1 cellular context compared by ENCODE assay signal in the genomic region with DNA sequence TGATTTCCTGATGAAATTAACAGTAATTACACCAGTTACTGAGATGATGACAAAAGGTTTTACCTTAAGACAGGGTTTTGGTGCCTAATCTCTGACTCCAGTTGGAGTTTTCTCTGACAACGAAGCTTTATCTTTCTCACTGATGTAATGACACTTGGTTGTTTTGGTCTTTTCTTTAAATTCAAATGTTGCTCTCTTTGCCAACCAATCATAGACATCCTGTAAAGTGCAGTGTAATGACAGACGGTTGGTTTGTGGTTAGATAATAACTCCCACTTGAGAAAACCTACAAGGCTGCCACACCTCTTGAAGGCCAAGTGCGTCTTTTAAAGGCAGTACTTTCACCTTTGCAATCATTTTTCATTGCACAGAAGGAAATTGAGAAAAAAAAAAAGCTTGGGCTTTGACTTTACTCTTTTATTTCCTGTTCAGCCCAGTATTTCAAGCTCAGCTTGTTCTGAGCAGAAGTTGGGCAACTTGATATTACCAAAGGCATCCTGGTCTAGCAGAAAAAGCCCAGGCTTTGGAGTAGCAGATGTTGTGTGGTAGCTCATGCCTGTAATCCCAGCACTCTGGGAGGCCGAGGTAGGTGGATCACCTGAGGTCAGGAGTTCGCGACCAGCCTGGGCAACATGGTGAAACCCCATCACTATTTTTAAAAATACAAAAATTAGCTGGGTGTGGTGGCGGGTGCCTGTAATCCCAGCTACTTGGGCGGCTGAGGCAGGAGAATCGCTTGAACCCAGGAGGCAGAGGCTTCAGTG.
TF ChIP-seq lines count a peak whose summit lies in the region.

No MANE protein-coding gene starts in this region.

TF ChIP-seq in K562, 482 proteins besides CTCF, POLR2A, EP300 and RAD21 (continued from another document and continues in another):
- TF ChIP-seq, protein P1, sequence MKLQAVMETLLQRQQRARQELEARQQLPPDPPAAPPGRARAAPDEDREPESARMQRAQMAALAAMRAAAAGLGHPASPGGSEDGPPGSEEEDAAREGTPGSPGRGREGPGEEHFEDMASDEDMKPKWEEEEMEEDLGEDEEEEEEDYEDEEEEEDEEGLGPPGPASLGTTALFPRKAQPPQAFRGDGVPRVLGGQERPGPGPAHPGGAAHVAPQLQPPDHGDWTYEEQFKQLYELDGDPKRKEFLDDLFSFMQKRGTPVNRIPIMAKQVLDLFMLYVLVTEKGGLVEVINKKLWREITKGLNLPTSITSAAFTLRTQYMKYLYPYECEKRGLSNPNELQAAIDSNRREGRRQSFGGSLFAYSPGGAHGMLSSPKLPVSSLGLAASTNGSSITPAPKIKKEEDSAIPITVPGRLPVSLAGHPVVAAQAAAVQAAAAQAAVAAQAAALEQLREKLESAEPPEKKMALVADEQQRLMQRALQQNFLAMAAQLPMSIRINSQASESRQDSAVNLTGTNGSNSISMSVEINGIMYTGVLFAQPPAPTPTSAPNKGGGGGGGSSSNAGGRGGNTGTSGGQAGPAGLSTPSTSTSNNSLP (IDR thresholded peaks at IDR 0.05; ENCODE audit: borderline replicate concordance, low read depth, low read length) = peak; percentile 90
- TF ChIP-seq, protein P2, sequence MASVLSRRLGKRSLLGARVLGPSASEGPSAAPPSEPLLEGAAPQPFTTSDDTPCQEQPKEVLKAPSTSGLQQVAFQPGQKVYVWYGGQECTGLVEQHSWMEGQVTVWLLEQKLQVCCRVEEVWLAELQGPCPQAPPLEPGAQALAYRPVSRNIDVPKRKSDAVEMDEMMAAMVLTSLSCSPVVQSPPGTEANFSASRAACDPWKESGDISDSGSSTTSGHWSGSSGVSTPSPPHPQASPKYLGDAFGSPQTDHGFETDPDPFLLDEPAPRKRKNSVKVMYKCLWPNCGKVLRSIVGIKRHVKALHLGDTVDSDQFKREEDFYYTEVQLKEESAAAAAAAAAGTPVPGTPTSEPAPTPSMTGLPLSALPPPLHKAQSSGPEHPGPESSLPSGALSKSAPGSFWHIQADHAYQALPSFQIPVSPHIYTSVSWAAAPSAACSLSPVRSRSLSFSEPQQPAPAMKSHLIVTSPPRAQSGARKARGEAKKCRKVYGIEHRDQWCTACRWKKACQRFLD (CRISPR knock-in tag; IDR thresholded peaks at IDR 0.05) = peak; percentile 76; the same call in 1 of the 2 replicates
- TF ChIP-seq, protein P3, sequence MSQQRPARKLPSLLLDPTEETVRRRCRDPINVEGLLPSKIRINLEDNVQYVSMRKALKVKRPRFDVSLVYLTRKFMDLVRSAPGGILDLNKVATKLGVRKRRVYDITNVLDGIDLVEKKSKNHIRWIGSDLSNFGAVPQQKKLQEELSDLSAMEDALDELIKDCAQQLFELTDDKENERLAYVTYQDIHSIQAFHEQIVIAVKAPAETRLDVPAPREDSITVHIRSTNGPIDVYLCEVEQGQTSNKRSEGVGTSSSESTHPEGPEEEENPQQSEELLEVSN (IDR thresholded peaks at IDR 0.05; ENCODE audit: borderline replicate concordance in 1 of 2, extremely low read depth in 1 of 2, insufficient read depth in 1 of 2, insufficient read length in 1 of 2, low read depth in 1 of 2, low read length in 1 of 2, poor library complexity in 1 of 2, severe bottlenecking in 1 of 2) = no peak
- TF ChIP-seq ZNF133 (CRISPR knock-in tag; IDR thresholded peaks at IDR 0.05) (peak; percentile 5; the same call in 1 of the 2 replicates), FOXP1 (CRISPR knock-in tag; IDR thresholded peaks at IDR 0.05) (peak; percentile 56; the same call in 1 of the 2 replicates), ZFP1 (CRISPR knock-in tag; IDR thresholded peaks at IDR 0.05) (peak; percentile 65), ZNF41 (CRISPR knock-in tag; conservative IDR thresholded peaks at IDR 0.05) (peak; percentile 60; the same call in 1 of the 2 replicates), MYBL2 (IDR thresholded peaks at IDR 0.05; ENCODE audit: low read depth) (peak; percentile 100), MYBL2 (CRISPR knock-in tag; IDR thresholded peaks at IDR 0.05; ENCODE audit: borderline replicate concordance) (no peak; the same call in 1 of the 2 replicates), HSF4 (CRISPR knock-in tag; IDR thresholded peaks at IDR 0.05; ENCODE audit: borderline replicate concordance) (peak; percentile 11; the same call in 1 of the 2 replicates), ZNF165 (CRISPR knock-in tag; IDR thresholded peaks at IDR 0.05; ENCODE audit: borderline replicate concordance) (0 out of 2 replicates have a peak, but pooled peaks have one; percentile 61), RUNX1 (IDR thresholded peaks at IDR 0.05; ENCODE audit: low read depth) (no peak), ZNF431 (CRISPR knock-in tag; IDR thresholded peaks at IDR 0.05) (peak; percentile 69; the same call in 1 of the 2 replicates), KLF1 (tag; IDR thresholded peaks at IDR 0.05) (peak; percentile 59; the same call in 1 of the 2 replicates), GATA2 (CRISPR knock-in tag; IDR thresholded peaks at IDR 0.05) (peak; percentile 79), NR2F6 (CRISPR knock-in tag; IDR thresholded peaks at IDR 0.05) (0 out of 2 replicates have a peak, but pooled peaks have one; percentile 65), ZEB2 (IDR thresholded peaks at IDR 0.05) (peak; percentile 97), CREM (IDR thresholded peaks at IDR 0.05; ENCODE audit: low read depth) (peak; percentile 89), TEAD4 (IDR thresholded peaks at IDR 0.05; ENCODE audit: low read length) (peak; percentile 95), TEAD4 (CRISPR knock-in tag; IDR thresholded peaks at IDR 0.05; ENCODE audit: borderline replicate concordance) (no peak), ZNF263 (CRISPR knock-in tag; IDR thresholded peaks at IDR 0.05; ENCODE audit: borderline replicate concordance) (no peak), TCF3 (CRISPR knock-in tag; IDR thresholded peaks at IDR 0.05) (peak; percentile 95), MYC (IDR thresholded peaks at IDR 0.05; ENCODE audit: low read depth, low read length) (peak; percentile 73), MYC (CRISPR knock-in tag; IDR thresholded peaks at IDR 0.05; ENCODE audit: borderline replicate concordance, low read depth) (0 out of 2 replicates have a peak, but pooled peaks have one; percentile 45), LCOR (CRISPR knock-in tag; IDR thresholded peaks at IDR 0.05) (peak; percentile 98), PHF20 (IDR thresholded peaks at IDR 0.05; ENCODE audit: partially characterized antibody) (no peak), GTF2A2 (tag; IDR thresholded peaks at IDR 0.05) (0 out of 2 replicates have a peak, but pooled peaks have one; percentile 34), RBM25 (IDR thresholded peaks at IDR 0.05; ENCODE audit: low read depth, low read length, severe bottlenecking) (peak; percentile 77), ZNF324 (CRISPR knock-in tag; IDR thresholded peaks at IDR 0.05) (no peak), CXXC5 (CRISPR knock-in tag; IDR thresholded peaks at IDR 0.05) (peak; percentile 98), MED1 (CRISPR knock-in tag; IDR thresholded peaks at IDR 0.05; ENCODE audit: borderline replicate concordance) (no peak), SMARCE1 (IDR thresholded peaks at IDR 0.05) (peak; percentile 93), ETS2 (tag; IDR thresholded peaks at IDR 0.05; ENCODE audit: borderline replicate concordance, poor library complexity, severe bottlenecking) (no peak), RFX1 (IDR thresholded peaks at IDR 0.05) (0 out of 2 replicates have a peak, but pooled peaks have one; percentile 27), SREBF1 (IDR thresholded peaks at IDR 0.05; ENCODE audit: borderline replicate concordance, low read depth, low read length) (no peak), FOXA1 (IDR thresholded peaks at IDR 0.05; ENCODE audit: borderline replicate concordance) (no peak), HMG20A (CRISPR knock-in tag; conservative IDR thresholded peaks at IDR 0.05) (no peak), ZNF584 (CRISPR knock-in tag; IDR thresholded peaks at IDR 0.05; ENCODE audit: low read depth) (0 out of 2 replicates have a peak, but pooled peaks have one; percentile 30), SIX5 (IDR thresholded peaks at IDR 0.05; ENCODE audit: borderline replicate concordance in 1 of 2, insufficient read depth in 1 of 2, low read depth in 1 of 2, low read length in 2 of 2) (no peak; a peak in 1 of 4 replicates), HIVEP1 (CRISPR knock-in tag; IDR thresholded peaks at IDR 0.05) (peak; percentile 74; the same call in 1 of the 2 replicates), BCOR (IDR thresholded peaks at IDR 0.05) (peak; percentile 24; the same call in 1 of the 2 replicates)
- TF ChIP-seq, protein P4, sequence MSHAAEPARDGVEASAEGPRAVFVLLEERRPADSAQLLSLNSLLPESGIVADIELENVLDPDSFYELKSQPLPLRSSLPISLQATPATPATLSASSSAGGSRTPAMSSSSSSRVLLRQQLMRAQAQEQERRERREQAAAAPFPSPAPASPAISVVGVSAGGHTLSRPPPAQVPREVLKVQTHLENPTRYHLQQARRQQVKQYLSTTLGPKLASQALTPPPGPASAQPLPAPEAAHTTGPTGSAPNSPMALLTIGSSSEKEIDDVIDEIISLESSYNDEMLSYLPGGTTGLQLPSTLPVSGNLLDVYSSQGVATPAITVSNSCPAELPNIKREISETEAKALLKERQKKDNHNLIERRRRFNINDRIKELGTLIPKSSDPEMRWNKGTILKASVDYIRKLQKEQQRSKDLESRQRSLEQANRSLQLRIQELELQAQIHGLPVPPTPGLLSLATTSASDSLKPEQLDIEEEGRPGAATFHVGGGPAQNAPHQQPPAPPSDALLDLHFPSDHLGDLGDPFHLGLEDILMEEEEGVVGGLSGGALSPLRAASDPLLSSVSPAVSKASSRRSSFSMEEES (CRISPR knock-in tag; IDR thresholded peaks at IDR 0.05) = peak; percentile 3; the same call in 1 of the 2 replicates
- TF ChIP-seq, protein P5, sequence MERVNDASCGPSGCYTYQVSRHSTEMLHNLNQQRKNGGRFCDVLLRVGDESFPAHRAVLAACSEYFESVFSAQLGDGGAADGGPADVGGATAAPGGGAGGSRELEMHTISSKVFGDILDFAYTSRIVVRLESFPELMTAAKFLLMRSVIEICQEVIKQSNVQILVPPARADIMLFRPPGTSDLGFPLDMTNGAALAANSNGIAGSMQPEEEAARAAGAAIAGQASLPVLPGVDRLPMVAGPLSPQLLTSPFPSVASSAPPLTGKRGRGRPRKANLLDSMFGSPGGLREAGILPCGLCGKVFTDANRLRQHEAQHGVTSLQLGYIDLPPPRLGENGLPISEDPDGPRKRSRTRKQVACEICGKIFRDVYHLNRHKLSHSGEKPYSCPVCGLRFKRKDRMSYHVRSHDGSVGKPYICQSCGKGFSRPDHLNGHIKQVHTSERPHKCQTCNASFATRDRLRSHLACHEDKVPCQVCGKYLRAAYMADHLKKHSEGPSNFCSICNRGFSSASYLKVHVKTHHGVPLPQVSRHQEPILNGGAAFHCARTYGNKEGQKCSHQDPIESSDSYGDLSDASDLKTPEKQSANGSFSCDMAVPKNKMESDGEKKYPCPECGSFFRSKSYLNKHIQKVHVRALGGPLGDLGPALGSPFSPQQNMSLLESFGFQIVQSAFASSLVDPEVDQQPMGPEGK (CRISPR knock-in tag; IDR thresholded peaks at IDR 0.05; ENCODE audit: borderline replicate concordance) = no peak
- TF ChIP-seq, protein P6, sequence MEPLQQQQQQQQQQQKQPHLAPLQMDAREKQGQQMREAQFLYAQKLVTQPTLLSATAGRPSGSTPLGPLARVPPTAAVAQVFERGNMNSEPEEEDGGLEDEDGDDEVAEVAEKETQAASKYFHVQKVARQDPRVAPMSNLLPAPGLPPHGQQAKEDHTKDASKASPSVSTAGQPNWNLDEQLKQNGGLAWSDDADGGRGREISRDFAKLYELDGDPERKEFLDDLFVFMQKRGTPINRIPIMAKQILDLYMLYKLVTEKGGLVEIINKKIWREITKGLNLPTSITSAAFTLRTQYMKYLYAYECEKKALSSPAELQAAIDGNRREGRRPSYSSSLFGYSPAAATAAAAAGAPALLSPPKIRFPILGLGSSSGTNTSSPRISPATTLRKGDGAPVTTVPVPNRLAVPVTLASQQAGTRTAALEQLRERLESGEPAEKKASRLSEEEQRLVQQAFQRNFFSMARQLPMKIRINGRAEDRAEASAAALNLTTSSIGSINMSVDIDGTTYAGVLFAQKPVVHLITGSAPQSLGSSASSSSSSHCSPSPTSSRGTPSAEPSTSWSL (CRISPR knock-in tag; IDR thresholded peaks at IDR 0.05; ENCODE audit: borderline replicate concordance) = no peak
- TF ChIP-seq, protein P7, sequence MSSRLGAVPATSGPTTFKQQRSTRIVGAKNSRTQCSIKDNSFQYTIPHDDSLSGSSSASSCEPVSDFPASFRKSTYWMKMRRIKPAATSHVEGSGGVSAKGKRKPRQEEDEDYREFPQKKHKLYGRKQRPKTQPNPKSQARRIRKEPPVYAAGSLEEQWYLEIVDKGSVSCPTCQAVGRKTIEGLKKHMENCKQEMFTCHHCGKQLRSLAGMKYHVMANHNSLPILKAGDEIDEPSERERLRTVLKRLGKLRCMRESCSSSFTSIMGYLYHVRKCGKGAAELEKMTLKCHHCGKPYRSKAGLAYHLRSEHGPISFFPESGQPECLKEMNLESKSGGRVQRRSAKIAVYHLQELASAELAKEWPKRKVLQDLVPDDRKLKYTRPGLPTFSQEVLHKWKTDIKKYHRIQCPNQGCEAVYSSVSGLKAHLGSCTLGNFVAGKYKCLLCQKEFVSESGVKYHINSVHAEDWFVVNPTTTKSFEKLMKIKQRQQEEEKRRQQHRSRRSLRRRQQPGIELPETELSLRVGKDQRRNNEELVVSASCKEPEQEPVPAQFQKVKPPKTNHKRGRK (tag; IDR thresholded peaks at IDR 0.05) = no peak
- TF ChIP-seq, protein P8, sequence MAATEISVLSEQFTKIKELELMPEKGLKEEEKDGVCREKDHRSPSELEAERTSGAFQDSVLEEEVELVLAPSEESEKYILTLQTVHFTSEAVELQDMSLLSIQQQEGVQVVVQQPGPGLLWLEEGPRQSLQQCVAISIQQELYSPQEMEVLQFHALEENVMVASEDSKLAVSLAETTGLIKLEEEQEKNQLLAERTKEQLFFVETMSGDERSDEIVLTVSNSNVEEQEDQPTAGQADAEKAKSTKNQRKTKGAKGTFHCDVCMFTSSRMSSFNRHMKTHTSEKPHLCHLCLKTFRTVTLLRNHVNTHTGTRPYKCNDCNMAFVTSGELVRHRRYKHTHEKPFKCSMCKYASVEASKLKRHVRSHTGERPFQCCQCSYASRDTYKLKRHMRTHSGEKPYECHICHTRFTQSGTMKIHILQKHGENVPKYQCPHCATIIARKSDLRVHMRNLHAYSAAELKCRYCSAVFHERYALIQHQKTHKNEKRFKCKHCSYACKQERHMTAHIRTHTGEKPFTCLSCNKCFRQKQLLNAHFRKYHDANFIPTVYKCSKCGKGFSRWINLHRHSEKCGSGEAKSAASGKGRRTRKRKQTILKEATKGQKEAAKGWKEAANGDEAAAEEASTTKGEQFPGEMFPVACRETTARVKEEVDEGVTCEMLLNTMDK (IDR thresholded peaks at IDR 0.05; ENCODE audit: borderline replicate concordance, insufficient read depth, low read depth, low read length, poor library complexity, severe bottlenecking) = no peak
- TF ChIP-seq, protein P9, sequence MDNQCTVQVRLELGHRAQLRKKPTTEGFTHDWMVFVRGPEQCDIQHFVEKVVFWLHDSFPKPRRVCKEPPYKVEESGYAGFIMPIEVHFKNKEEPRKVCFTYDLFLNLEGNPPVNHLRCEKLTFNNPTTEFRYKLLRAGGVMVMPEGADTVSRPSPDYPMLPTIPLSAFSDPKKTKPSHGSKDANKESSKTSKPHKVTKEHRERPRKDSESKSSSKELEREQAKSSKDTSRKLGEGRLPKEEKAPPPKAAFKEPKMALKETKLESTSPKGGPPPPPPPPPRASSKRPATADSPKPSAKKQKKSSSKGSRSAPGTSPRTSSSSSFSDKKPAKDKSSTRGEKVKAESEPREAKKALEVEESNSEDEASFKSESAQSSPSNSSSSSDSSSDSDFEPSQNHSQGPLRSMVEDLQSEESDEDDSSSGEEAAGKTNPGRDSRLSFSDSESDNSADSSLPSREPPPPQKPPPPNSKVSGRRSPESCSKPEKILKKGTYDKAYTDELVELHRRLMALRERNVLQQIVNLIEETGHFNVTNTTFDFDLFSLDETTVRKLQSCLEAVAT (IDR thresholded peaks at IDR 0.05) = peak; percentile 94 to 97
